14 cellular contexts compared by ENCODE assay signal in genomic region chr2:159144776-159145614, GRCh38.
DNase-seq lines count a peak whose midpoint lies in the region; ATAC-seq lines count a peak whose summit lies in the region.
"Had no signal": no experiment of that assay in that cellular context is flagged by ENCODE, and none has a peak within 500 bp of the region (broad histone marks: within the 10 kb centered on the region; RNA-seq: fewer than 3 reads in every experiment).

No MANE protein-coding gene starts in this region.

- DNase-seq in immature natural killer cell (peak; percentile 85 to 89 (median 88)), NCI-H2171 treated with DMSO at 0.1 percent for 48 hours (lab: John Stamatoyannopoulos, UW) (no peak), D341Med (ENCODE audit: low spot score) (no peak), Ammon's horn (ENCODE audit: low spot score) (no peak)
- DNase-seq: activated CD8-positive, alpha-beta memory T cell treated with anti-CD3 and anti-CD28 coated beads, Interleukin-2, amount 10 ng/mL, durations not matched to agents 7 days and 5 days; amygdala; gastrocnemius medialis; H9; NCI-H1694 treated with DMSO at 0.1 percent for 48 hours; stimulated activated CD4-positive, alpha-beta T cell treated with anti-CD3 and anti-CD28 coated beads, Interleukin-12 subunit alpha, Interleukin-12 subunit beta, amount 100 ng/mL, for 4 hours had no signal

- peaks cover 60 to 63% of the 10 kb centered on the region in 2 donors for H3K4me1 Mint-ChIP-seq in immature natural killer cell

- ATAC-seq in GM18858 (IDR thresholded peaks at IDR 0.05; ENCODE audit: unreplicated experiment) (peak; percentile 87), GM21423 (IDR thresholded peaks at IDR 0.05; ENCODE audit: unreplicated experiment) (peak; percentile 83), HG03196 (IDR thresholded peaks at IDR 0.05; ENCODE audit: unreplicated experiment) (peak; percentile 75), HG02759 (IDR thresholded peaks at IDR 0.05; ENCODE audit: unreplicated experiment) (no peak)
- ATAC-seq: activated CD8-positive, alpha-beta memory T cell treated with anti-CD3 and anti-CD28 coated beads, Interleukin-2, amount 10 ng/mL, durations not matched to agents 7 days and 5 days; gastrocnemius medialis had no signal

- H3K36me3 Mint-ChIP-seq in immature natural killer cell = peaks cover 0 to 4% (median 0%) of the 10 kb centered on the region in 3 donors
- H3K36me3 Mint-ChIP-seq: activated CD8-positive, alpha-beta memory T cell treated with anti-CD3 and anti-CD28 coated beads, Interleukin-2, amount 10 ng/mL, durations not matched to agents 7 days and 5 days had no signal

- H3K27me3 Mint-ChIP-seq in immature natural killer cell (ENCODE audit: low read depth in 3 of 3) = peaks cover 5 to 15% (median 12%) of the 10 kb centered on the region in 3 donors

- H3K27ac Mint-ChIP-seq in immature natural killer cell = peak overlapping the region; percentile 83 to 97 (median 92)
- H3K27ac Mint-ChIP-seq: activated CD8-positive, alpha-beta memory T cell treated with anti-CD3 and anti-CD28 coated beads, Interleukin-2, amount 10 ng/mL, durations not matched to agents 7 days and 5 days; H9 had no signal

- H3K4me3 Mint-ChIP-seq in immature natural killer cell = peak overlapping the region; percentile 79 to 85 (median 84)
- H3K4me3 Mint-ChIP-seq: activated CD8-positive, alpha-beta memory T cell treated with anti-CD3 and anti-CD28 coated beads, Interleukin-2, amount 10 ng/mL, durations not matched to agents 7 days and 5 days; H9 had no signal

- peaks cover 0 to 2% (median 0%) of the 10 kb centered on the region in 6 donors for H3K9me3 Mint-ChIP-seq in immature natural killer cell
- H3K9me3 Mint-ChIP-seq: H9 had no signal

Comparison
In these comparisons a context has a peak if more than half of its experiments do, and no peak if none do; other contexts are left out.
1. DNase-seq: peak in immature natural killer cell (3 of 3); none in NCI-H2171 treated with DMSO at 0.1 percent for 48 hours (single experiment), D341Med (single experiment) and Ammon's horn (single experiment).